ENCODE assay signal across 8 cellular contexts in the genomic region with DNA sequence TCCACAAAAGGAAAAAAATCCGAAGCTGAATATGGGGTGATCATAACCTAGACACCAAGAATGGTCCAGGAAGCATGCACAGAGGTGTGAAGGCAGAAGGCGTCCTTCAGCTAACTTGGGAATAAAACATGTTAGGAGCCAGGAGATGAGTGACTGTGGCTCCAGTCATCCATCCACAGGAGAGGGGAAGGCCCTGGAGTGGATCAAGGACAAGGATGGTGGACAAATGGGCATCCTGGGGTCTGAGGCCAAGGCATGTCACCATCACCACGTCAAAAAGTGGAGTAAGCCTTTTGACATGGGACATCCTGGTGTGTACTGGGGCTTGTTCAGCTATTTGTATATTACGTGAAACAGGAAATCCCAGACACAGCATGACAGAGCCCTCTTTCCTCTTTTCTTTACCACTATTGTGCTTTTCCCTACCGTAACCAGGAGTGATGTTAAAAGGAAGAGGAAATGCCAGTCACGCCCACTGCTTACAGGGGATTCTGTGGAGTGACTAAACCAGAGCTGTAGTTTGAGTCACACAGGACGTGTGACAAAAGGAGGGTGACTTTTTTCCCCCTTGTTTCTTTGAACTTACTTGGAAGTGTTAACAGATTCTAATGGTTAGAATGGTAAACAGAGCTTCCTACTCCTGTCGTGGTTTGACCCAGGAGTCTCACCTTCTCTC. TPM values are rescaled to one million over a fixed set of nuclear protein-coding genes. Genes with fewer than 3 reads are reported as not detected.
DNase-seq lines count a peak whose midpoint lies in the region; ATAC-seq and TF ChIP-seq lines count a peak whose summit lies in the region.

No MANE protein-coding gene starts in this region.

- peak overlapping the region; percentile 61 for H3K27ac ChIP-seq in DND-41 (ENCODE audit: low read length)
- H3K27ac ChIP-seq in HUES48 (ENCODE audit: low read depth, low read length): peak overlapping the region; percentile 83
- H3K27ac ChIP-seq in right atrium auricular region: peak overlapping the region; percentile 31 to 54

- no peaks in the 10 kb centered on the region for H3K36me3 ChIP-seq in DND-41 (ENCODE audit: insufficient read depth, low read length)
- no peaks in the 10 kb centered on the region for H3K36me3 ChIP-seq in HUES48 (ENCODE audit: control insufficient read depth, insufficient read depth, low read length)
- H3K36me3 ChIP-seq in right atrium auricular region: no peaks in the 10 kb centered on the region

- peak overlapping the region; percentile 10; the same call in 1 of the 2 replicates for H3K4me2 ChIP-seq in DND-41 (ENCODE audit: insufficient read depth, low read length)

- H3K9ac ChIP-seq in DND-41 (ENCODE audit: low read depth, low read length): no peak overlapping the region
- H3K9ac ChIP-seq in HUES48 (ENCODE audit: low read depth, low read length): no peak overlapping the region

- H3K9me3 Mint-ChIP-seq in activated T-cell treated with anti-CD3 and anti-CD28 coated beads, Interleukin-2, amount 50 U/mL, for 4 hours: no peaks in the 10 kb centered on the region

- H3K27me3 ChIP-seq in DND-41 (ENCODE audit: insufficient read depth, low read length, poor library complexity) (no peaks in the 10 kb centered on the region), HUES48 (ENCODE audit: control insufficient read depth, insufficient read depth, low read length) (no peaks in the 10 kb centered on the region), right atrium auricular region (no peaks in the 10 kb centered on the region)

- H4K20me1 ChIP-seq in DND-41 (ENCODE audit: insufficient read depth, low read length): 0 out of 2 replicates have a peak, but pooled peaks cover 3% of the 10 kb centered on the region

- H3K36me3 Mint-ChIP-seq in activated T-cell treated with anti-CD3 and anti-CD28 coated beads, Interleukin-2, amount 50 U/mL, for 4 hours (ENCODE audit: insufficient read depth): peaks cover 10% of the 10 kb centered on the region

- peak overlapping the region; percentile 40 for H3K4me3 Mint-ChIP-seq in activated T-cell treated with anti-CD3 and anti-CD28 coated beads, Interleukin-2, amount 50 U/mL, for 4 hours

- H3K27me3 Mint-ChIP-seq in activated T-cell treated with anti-CD3 and anti-CD28 coated beads, Interleukin-2, amount 50 U/mL, for 4 hours (ENCODE audit: low read depth): no peaks in the 10 kb centered on the region

- H3K4me1 Mint-ChIP-seq in activated T-cell treated with anti-CD3 and anti-CD28 coated beads, Interleukin-2, amount 50 U/mL, for 4 hours (ENCODE audit: low read depth): peaks cover 71% of the 10 kb centered on the region

- DNase-seq in DND-41: peak; percentile 50
- no peak for DNase-seq in activated T-cell treated with anti-CD3 and anti-CD28 coated beads, Interleukin-2, amount 50 U/mL, for 4 hours
- peak; percentile 65 for DNase-seq in right atrium auricular region (ENCODE audit: low spot score)
- peak; percentile 22 for DNase-seq in stimulated activated CD8-positive, alpha-beta memory T cell treated with anti-CD3 and anti-CD28 coated beads, Interleukin-15, amount 100 ng/mL, for 1 hour (ENCODE audit: low read depth)
- no peak for DNase-seq in mucosa of gallbladder (ENCODE audit: low spot score)
- DNase-seq in SIG-M5 treated with dmso at 0.1 percent for 504 hours (lab: John Stamatoyannopoulos, UW; ENCODE audit: unreplicated experiment): no peak

- no peak overlapping the region; the same call in 1 of the 2 replicates for H2AFZ ChIP-seq in DND-41 (ENCODE audit: low read depth, low read length)

- H3K79me2 ChIP-seq in DND-41 (ENCODE audit: insufficient read depth, low read length): no peaks in the 10 kb centered on the region

- no peak overlapping the region for H3K4me3 ChIP-seq in DND-41 (ENCODE audit: low read depth in 1 of 2, low read length in 2 of 2)
- H3K4me3 ChIP-seq in HUES48 (ENCODE audit: low read depth, low read length): no peak overlapping the region
- no peak overlapping the region for H3K4me3 ChIP-seq in right atrium auricular region

- no peaks in the 10 kb centered on the region for H3K9me3 ChIP-seq in DND-41 (ENCODE audit: insufficient read depth, low read length, severe bottlenecking)
- no peaks in the 10 kb centered on the region for H3K9me3 ChIP-seq in HUES48 (ENCODE audit: control insufficient read depth, insufficient read depth, low read length)
- no peaks in the 10 kb centered on the region for H3K9me3 ChIP-seq in right atrium auricular region

- ATAC-seq in DND-41 (ENCODE audit: insufficient read depth, low read depth) (peak; percentile 85), GM21576 (IDR thresholded peaks at IDR 0.05; ENCODE audit: unreplicated experiment) (peak; percentile 62)
- peak; percentile 92 to 93 for ATAC-seq in activated T-cell treated with anti-CD3 and anti-CD28 coated beads, Interleukin-2, amount 50 U/mL, for 4 hours

- H3K4me1 ChIP-seq in DND-41 (ENCODE audit: insufficient read depth, low read length) (peaks cover 15% of the 10 kb centered on the region), HUES48 (ENCODE audit: control insufficient read depth, insufficient read depth, low read length) (no peaks in the 10 kb centered on the region), right atrium auricular region (no peaks in the 10 kb centered on the region)

- TF ChIP-seq CTCF in DND-41 (IDR thresholded peaks at IDR 0.05; ENCODE audit: borderline replicate concordance, extremely low read depth, low read length, poor library complexity, severe bottlenecking): no peak
- TF ChIP-seq CTCF in right atrium auricular region (IDR thresholded peaks at IDR 0.05): no peak

RNA-seq across cellular contexts. Expression of gene ACSL5, which starts 15.4 kb away (rescaled TPM):
- total RNA-seq in activated T-cell treated with anti-CD3 and anti-CD28 coated beads, Interleukin-2, amount 50 U/mL, for 4 hours: 10 to 100 TPM; 33.4 to 41.2 (median 35.8) TPM
- 10 to 100 TPM in 1 of 2 donors, 1 to 10 TPM in 1; 9.2 to 12.0 TPM for total RNA-seq in right atrium auricular region
- total RNA-seq in mucosa of gallbladder: 34.1 TPM

RNA-seq across cellular contexts. Expression of gene ZDHHC6, which starts 57.4 kb away (rescaled TPM):
- 10 to 100 TPM; 33.4 to 40.6 (median 36.2) TPM for total RNA-seq in activated T-cell treated with anti-CD3 and anti-CD28 coated beads, Interleukin-2, amount 50 U/mL, for 4 hours
- total RNA-seq in right atrium auricular region: 10 to 100 TPM; 11.0 to 12.8 TPM
- 34.2 TPM for total RNA-seq in mucosa of gallbladder

RNA-seq across cellular contexts. Expression of gene VTI1A, which starts 57.7 kb away (rescaled TPM):
- 10 to 100 TPM; 39.2 to 43.8 (median 42.9) TPM for total RNA-seq in activated T-cell treated with anti-CD3 and anti-CD28 coated beads, Interleukin-2, amount 50 U/mL, for 4 hours
- total RNA-seq in right atrium auricular region (10 to 100 TPM; 21.0 to 29.6 TPM), mucosa of gallbladder (28.1 TPM)

Comparison
In these comparisons a context has a peak if more than half of its experiments do, and no peak if none do; other contexts are left out.
1. DNase-seq: peak in DND-41 (single experiment), right atrium auricular region (single experiment) and stimulated activated CD8-positive, alpha-beta memory T cell treated with anti-CD3 and anti-CD28 coated beads, Interleukin-15, amount 100 ng/mL, for 1 hour (single experiment); none in activated T-cell treated with anti-CD3 and anti-CD28 coated beads, Interleukin-2, amount 50 U/mL, for 4 hours (single experiment), mucosa of gallbladder (single experiment) and SIG-M5 treated with dmso at 0.1 percent for 504 hours (single experiment).
2. Peak in every context shown above with its lines, with median percentiles within 50 percentile points of each other: ATAC-seq and H3K27ac ChIP-seq.